8 cellular contexts compared by ENCODE assay signal in the genomic region with DNA sequence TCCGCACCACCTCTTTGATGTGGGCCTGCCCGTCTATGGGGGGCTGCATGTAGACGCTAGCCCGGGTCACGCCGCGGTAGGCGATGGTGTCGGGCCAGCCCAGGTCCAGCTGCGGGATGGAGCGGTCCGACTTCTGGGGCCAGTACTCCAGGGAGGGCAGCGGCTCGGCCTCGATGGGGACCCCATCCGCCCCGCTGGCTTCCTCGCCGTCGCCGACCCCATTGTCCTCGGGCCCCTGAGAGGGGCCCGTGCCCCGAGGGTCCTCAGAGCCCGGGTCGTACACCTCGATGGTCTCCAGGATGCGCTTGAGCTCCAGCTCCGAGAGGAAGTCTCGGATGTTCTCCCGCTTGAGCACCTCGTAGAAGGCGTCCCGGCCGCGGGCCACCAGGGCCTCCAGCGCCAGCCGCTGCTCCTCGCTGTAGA. TPM values are rescaled to one million over a fixed set of nuclear protein-coding genes. Genes with fewer than 3 reads are reported as not detected.
DNase-seq lines count a peak whose midpoint lies in the region; ATAC-seq and TF ChIP-seq lines count a peak whose summit lies in the region.

No MANE protein-coding gene starts in this region.

- H3K4me1 ChIP-seq in rectal smooth muscle tissue (ENCODE audit: control insufficient read depth, insufficient read depth, low read length) = peaks cover 4% of the 10 kb centered on the region

- no peak for ATAC-seq in HG02623 (IDR thresholded peaks at IDR 0.05; ENCODE audit: unreplicated experiment)
- ATAC-seq in GM18867 (IDR thresholded peaks at IDR 0.05; ENCODE audit: unreplicated experiment) = no peak

- no peak overlapping the region for H2AFZ ChIP-seq in SU-DHL-6 (ENCODE audit: low read depth, low read length, severe bottlenecking)

- H3K4me2 ChIP-seq in SU-DHL-6 (ENCODE audit: low read depth, low read length, poor library complexity, severe bottlenecking) = peak overlapping the region; percentile 82

- peaks cover 9% of the 10 kb centered on the region; the same call in 1 of the 2 replicates for H3F3A ChIP-seq in SU-DHL-6 (ENCODE audit: insufficient read depth)

- H3K27me3 ChIP-seq in SU-DHL-6 (ENCODE audit: low read length) = no peaks in the 10 kb centered on the region
- H3K27me3 ChIP-seq in rectal smooth muscle tissue (ENCODE audit: control insufficient read depth, insufficient read depth, low read length) = no peaks in the 10 kb centered on the region

- H3K4me3 ChIP-seq in SU-DHL-6 (ENCODE audit: insufficient read depth, low read length, poor library complexity, severe bottlenecking) (peak overlapping the region; percentile 97), fibroblast of mammary gland (ENCODE audit: control insufficient read depth, low read depth, low read length) (peak overlapping the region; percentile 67), rectal smooth muscle tissue (ENCODE audit: low read length) (peak overlapping the region; percentile 62)

- peaks cover 19% of the 10 kb centered on the region; the same call in 1 of the 2 replicates for H3K79me2 ChIP-seq in SU-DHL-6 (ENCODE audit: insufficient read depth, low read length)

- H4K20me1 ChIP-seq in SU-DHL-6 (ENCODE audit: low read depth, low read length) = no peaks in the 10 kb centered on the region

- H3K36me3 ChIP-seq in SU-DHL-6 (ENCODE audit: low read length) (no peaks in the 10 kb centered on the region), rectal smooth muscle tissue (ENCODE audit: control insufficient read depth, insufficient read depth, low read length) (no peaks in the 10 kb centered on the region)

- H3K9me2 ChIP-seq in SU-DHL-6 (replicated peaks; ENCODE audit: insufficient read depth, low read length) = no peaks in the 10 kb centered on the region

- H3K27ac ChIP-seq in SU-DHL-6 (ENCODE audit: low read depth, low read length) = peak overlapping the region; percentile 26; the same call in 1 of the 2 replicates
- H3K27ac ChIP-seq in rectal smooth muscle tissue (ENCODE audit: low read depth, low read length) = no peak overlapping the region

- H3K9ac ChIP-seq in SU-DHL-6 (ENCODE audit: low read length) = peak overlapping the region; percentile 89
- no peak overlapping the region for H3K9ac ChIP-seq in rectal smooth muscle tissue (ENCODE audit: low read length)

- no peak for TF ChIP-seq CTCF in SU-DHL-6 (IDR thresholded peaks at IDR 0.05; ENCODE audit: insufficient read depth, low read length, poor library complexity, severe bottlenecking)
- no peak for TF ChIP-seq CTCF in fibroblast of mammary gland (conservative IDR thresholded peaks at IDR 0.05; ENCODE audit: control insufficient read depth, insufficient read depth, low read depth, low read length)

- in situ Hi-C loops in G401 (cut with HindIII; ENCODE audit: low sequenced_read_pairs) = no loop called here

- no peaks in the 10 kb centered on the region for H3K9me3 ChIP-seq in SU-DHL-6 (ENCODE audit: insufficient read depth, low read length)

- DNase-seq in G401 (ENCODE audit: low spot score) (peak; percentile 22), fibroblast of mammary gland (ENCODE audit: low read depth) (no peak), cerebellar nuclear complex (lab: John Stamatoyannopoulos, UW) (no peak), NCI-H1930 (lab: John Stamatoyannopoulos, UW) (no peak)

RNA-seq across cellular contexts. Expression of a gene that starts 1.0 kb away (rescaled TPM):
- 10.2 and 16.7 TPM in 2 replicates for total RNA-seq in G401 (2014; rRNA removed; shearing (Covaris generic))

RNA-seq across cellular contexts. Expression of a gene that starts 43.2 kb away (rescaled TPM):
- total RNA-seq in G401 (2014; rRNA removed; shearing (Covaris generic)) = 1.3 and 5.2 TPM in 2 replicates

RNA-seq across cellular contexts. Expression of a gene that starts 51.6 kb away (rescaled TPM):
- not detected in 2 replicates for total RNA-seq in G401 (2014; rRNA removed; shearing (Covaris generic))
